ENCODE assay signal across 8 cellular contexts in the genomic region with DNA sequence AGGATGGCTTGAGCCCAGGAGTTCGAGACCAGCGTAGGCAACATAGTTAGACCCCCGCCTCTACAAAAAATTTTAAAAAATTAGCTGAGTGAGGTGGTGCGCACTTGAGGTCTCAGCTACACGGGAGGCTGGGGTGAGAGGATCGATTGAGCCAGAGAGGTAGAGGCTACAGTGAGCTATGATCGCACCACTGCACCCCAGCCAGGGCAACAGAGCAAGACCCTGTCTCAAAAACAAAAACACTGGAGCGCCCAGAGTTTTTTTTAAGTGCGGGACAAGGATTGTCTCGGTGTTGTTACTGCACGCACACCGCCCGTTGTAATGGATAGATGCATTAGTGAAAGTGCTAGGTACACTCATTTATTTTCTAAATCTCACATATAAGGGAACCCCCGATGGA. TPM values are rescaled to one million over a fixed set of nuclear protein-coding genes. Genes with fewer than 3 reads are reported as not detected.
DNase-seq lines count a peak whose midpoint lies in the region; FAIRE-seq and TF ChIP-seq lines count a peak whose summit lies in the region.

No MANE protein-coding gene starts in this region.

- H3K4me1 ChIP-seq in fibroblast of lung (ENCODE audit: control insufficient read depth, extremely low read depth, insufficient read depth, low read length) (peaks cover 12% of the 10 kb centered on the region), rectal smooth muscle tissue (ENCODE audit: control insufficient read depth, insufficient read depth, low read length) (peaks cover 6% of the 10 kb centered on the region)

- no peak overlapping the region for H2AFZ ChIP-seq in fibroblast of lung (ENCODE audit: low read length)

- POLR2A ChIA-PET in RWPE1 (lab: Yijun Ruan, JAX; ENCODE audit: low non-redundant PET): no interaction called here

- H3K27me3 ChIP-seq in fibroblast of lung (ENCODE audit: control insufficient read depth, insufficient read depth, low read length): no peaks in the 10 kb centered on the region
- no peaks in the 10 kb centered on the region for H3K27me3 ChIP-seq in rectal smooth muscle tissue (ENCODE audit: control insufficient read depth, insufficient read depth, low read length)

- FAIRE-seq in GM12892 (lab: Jason Lieb, UNC): peak; percentile 57

- H3K27ac ChIP-seq in RWPE1 (peak overlapping the region; percentile 80), fibroblast of lung (ENCODE audit: insufficient read depth, low read length) (no peak overlapping the region), rectal smooth muscle tissue (ENCODE audit: low read depth, low read length) (no peak overlapping the region)

- no peak for TF ChIP-seq POLR2A in GM12892 (IDR thresholded peaks at IDR 0.05; ENCODE audit: low read depth, low read length)

- H4K20me1 ChIP-seq in fibroblast of lung (ENCODE audit: control insufficient read depth, extremely low read depth, insufficient read depth, low read length): no peaks in the 10 kb centered on the region

- H3K9ac ChIP-seq in fibroblast of lung (ENCODE audit: insufficient read depth, low read length) (no peak overlapping the region), rectal smooth muscle tissue (ENCODE audit: low read length) (no peak overlapping the region)

- H3K4me3 ChIP-seq in fibroblast of lung (replicated peaks in 1 of 4; ENCODE audit: control extremely low read depth in 1 of 4, insufficient read depth in 1 of 4, low read depth in 3 of 4, low read length in 4 of 4): peak overlapping the region in 3 of 4 experiments; percentile 31 to 59 (median 56)
- H3K4me3 ChIP-seq in rectal smooth muscle tissue (ENCODE audit: low read length): peak overlapping the region; percentile 70

- H3K9me3 ChIP-seq in fibroblast of lung (ENCODE audit: control insufficient read depth, insufficient read depth, low read depth, low read length): no peaks in the 10 kb centered on the region

- TF ChIP-seq CTCF in RWPE1 (conservative IDR thresholded peaks at IDR 0.05; ENCODE audit: low read depth): no peak
- no peak for TF ChIP-seq CTCF in fibroblast of lung (conservative IDR thresholded peaks at IDR 0.05 in 1 of 2, IDR thresholded peaks at IDR 0.05 in 1 of 2; ENCODE audit: low read depth in 1 of 2, low read length in 2 of 2)

- no peaks in the 10 kb centered on the region for H3K36me3 ChIP-seq in fibroblast of lung (ENCODE audit: control insufficient read depth, insufficient read depth, low read length)
- no peaks in the 10 kb centered on the region for H3K36me3 ChIP-seq in rectal smooth muscle tissue (ENCODE audit: control insufficient read depth, insufficient read depth, low read length)

- H3K79me2 ChIP-seq in fibroblast of lung (ENCODE audit: control insufficient read depth, insufficient read depth, low read length): no peaks in the 10 kb centered on the region

- DNase-seq in GM12892 (ENCODE audit: insufficient read length) (no peak), RWPE1 (ENCODE audit: low spot score) (no peak), fibroblast of lung (ENCODE audit: low read depth in 2 of 2) (no peak), AML-193 (lab: John Stamatoyannopoulos, UW) (no peak), MV-4-11 (lab: John Stamatoyannopoulos, UW) (no peak), mesenteric fat pad (ENCODE audit: low spot score) (no peak), NAMALWA (ENCODE audit: low spot score) (no peak)

- peak overlapping the region; percentile 79 for H3K4me2 ChIP-seq in fibroblast of lung (ENCODE audit: extremely low read depth, insufficient read depth, low read length)

- CTCF ChIA-PET in RWPE1 (lab: Yijun Ruan, JAX): interaction anchor here (0.5 to 1.4 kb wide), 3 partner anchors 62 to 276 kb away, joined by 3 to 5 read pairs (median 4); no protein-coding TSS in a partner anchor

RNA-seq across cellular contexts. Expression of a gene that starts 37.1 kb away (rescaled TPM):
- 53.8 TPM for polyA plus RNA-seq in GM12892 (2012; ENCODE audit: missing spikeins)
- total RNA-seq in fibroblast of lung: 4.6 and 6.4 TPM in 2 replicates
- 2.8 TPM in 2 replicates for polyA plus RNA-seq in fibroblast of lung
- polyA plus RNA-seq in fibroblast of lung (2012): 3.5 and 4.1 TPM in 2 replicates
- 6.2 and 10.6 TPM in 2 replicates for polyA minus RNA-seq in fibroblast of lung (ENCODE audit: low replicate concordance)
- 14.5 TPM for total RNA-seq in mesenteric fat pad
